Comparison of ENCODE assay signal across 8 cellular contexts in genomic region chr7:67040832-67041231, GRCh38. TPM values are rescaled to one million over a fixed set of nuclear protein-coding genes. Genes with fewer than 3 reads are reported as not detected.
DNase-seq lines count a peak whose midpoint lies in the region; ATAC-seq, FAIRE-seq and TF ChIP-seq lines count a peak whose summit lies in the region.
"Not testable (repeated sequence)": the region's sequence is repeated elsewhere in the genome, so short reads cannot be mapped to it uniquely, and the experiment has no call there.

No MANE protein-coding gene starts in this region.

- FAIRE-seq in colon (lab: Jason Lieb, UNC) (peak; percentile 45), small intestine (lab: Jason Lieb, UNC) (peak; percentile 55)

- not testable (repeated sequence) for H3K4me3 ChIP-seq in AG10803 (ENCODE audit: low read length); mesenchymal stem cell (ENCODE audit: insufficient read depth in 1 of 2, low read depth in 1 of 2, low read length in 2 of 2); small intestine (ENCODE audit: low read depth in 1 of 2, low read length in 2 of 2)

- not testable (repeated sequence) for H3K9me3 ChIP-seq in mesenchymal stem cell (ENCODE audit: control insufficient read depth, low read length); small intestine (ENCODE audit: control insufficient read depth, low read depth)

- not testable (repeated sequence) for H4K8ac ChIP-seq in mesenchymal stem cell (ENCODE audit: low read length)

- H2BK120ac ChIP-seq in mesenchymal stem cell (ENCODE audit: low read depth, low read length), result peak overlapping the region; percentile 19

- H3K4me2 ChIP-seq in mesenchymal stem cell (ENCODE audit: low read length, poor library complexity, severe bottlenecking), result not testable (repeated sequence)

- TF ChIP-seq CTCF in AG10803 (conservative IDR thresholded peaks at IDR 0.05; ENCODE audit: low read length) (peak; percentile 28), GM12873 (IDR thresholded peaks at IDR 0.05; ENCODE audit: insufficient read depth, low read depth, low read length, missing control alignments) (peak; percentile 30), VCaP (conservative IDR thresholded peaks at IDR 0.05) (peak; percentile 68), foreskin keratinocyte (conservative IDR thresholded peaks at IDR 0.05) (peak; percentile 52)

- not testable (repeated sequence) for H3K4me1 ChIP-seq in foreskin keratinocyte; mesenchymal stem cell (ENCODE audit: control insufficient read depth, insufficient read depth, low read depth, low read length); small intestine (ENCODE audit: control insufficient read depth in 2 of 2, insufficient read depth in 1 of 2, low read depth in 1 of 2, low read length in 1 of 2)

- H2BK5ac ChIP-seq in mesenchymal stem cell (ENCODE audit: low read depth, low read length, poor library complexity, severe bottlenecking), result not testable (repeated sequence)

- H3K4ac ChIP-seq in mesenchymal stem cell (ENCODE audit: low read depth in 1 of 2, low read length in 2 of 2), result not testable (repeated sequence)

- DNase-seq in AG10803 (ENCODE audit: low read depth); foreskin keratinocyte; mesenchymal stem cell; small intestine: not testable (repeated sequence)
- DNase-seq in NCI-H1092 treated with DMSO at 0.1 percent for 48 hours (lab: John Stamatoyannopoulos, UW), result peak; percentile 14

- WGBS in mesenchymal stem cell, result 100% methylated on average over 1 of the region's 2 CpGs
- 35 to 51% (median 51%) methylated on average over 2 of the region's 2 CpGs for WGBS in small intestine, 3 donors

- H3K27ac ChIP-seq in VCaP; foreskin keratinocyte; mesenchymal stem cell (ENCODE audit: low read length, poor library complexity, severe bottlenecking); small intestine (ENCODE audit: low read depth in 1 of 2, low read length in 1 of 2): not testable (repeated sequence)

- not testable (repeated sequence) for H3K14ac ChIP-seq in mesenchymal stem cell (ENCODE audit: low read length in 2 of 2)

- H2AK5ac ChIP-seq in mesenchymal stem cell (ENCODE audit: low read length, severe bottlenecking), result not testable (repeated sequence)

- H3K36me3 ChIP-seq in mesenchymal stem cell (ENCODE audit: control insufficient read depth in 1 of 2, insufficient read depth in 2 of 2, low read depth in 1 of 2, low read length in 2 of 2); small intestine (ENCODE audit: control insufficient read depth in 2 of 2, insufficient read depth in 2 of 2, low read length in 2 of 2): not testable (repeated sequence)

- H3K18ac ChIP-seq in mesenchymal stem cell (ENCODE audit: low read depth in 1 of 2, low read length in 2 of 2), result not testable (repeated sequence)

- H3K27me3 ChIP-seq in foreskin keratinocyte; mesenchymal stem cell (ENCODE audit: control insufficient read depth in 1 of 2, insufficient read depth in 1 of 2, low read length in 2 of 2); small intestine (ENCODE audit: control insufficient read depth in 2 of 2, insufficient read depth in 2 of 2, low read length in 2 of 2): not testable (repeated sequence)

- not testable (repeated sequence) for H3K79me1 ChIP-seq in mesenchymal stem cell (replicated peaks; ENCODE audit: low read length, poor library complexity, severe bottlenecking)

- H2AFZ ChIP-seq in mesenchymal stem cell (ENCODE audit: low read depth, low read length), result not testable (repeated sequence)

- H3K23ac ChIP-seq in mesenchymal stem cell (ENCODE audit: low read length in 2 of 2), result not testable (repeated sequence)

- H4K91ac ChIP-seq in mesenchymal stem cell (ENCODE audit: low read length), result not testable (repeated sequence)

- not testable (repeated sequence) for H2BK12ac ChIP-seq in mesenchymal stem cell (ENCODE audit: low read length in 2 of 2)

- H2BK15ac ChIP-seq in mesenchymal stem cell (ENCODE audit: low read depth, poor library complexity, severe bottlenecking), result not testable (repeated sequence)

- H3K9ac ChIP-seq in mesenchymal stem cell (ENCODE audit: low read length), result not testable (repeated sequence)

- ATAC-seq in foreskin keratinocyte, result not testable (repeated sequence)

RNA-seq across cellular contexts. Expression of gene TYW1, which starts 44.2 kb away (rescaled TPM):
- 13.4 and 13.8 TPM in 2 replicates for total RNA-seq in foreskin keratinocyte
- 6.1 and 6.7 TPM in 2 replicates for polyA plus RNA-seq in foreskin keratinocyte
- 10.9 TPM for polyA plus RNA-seq in mesenchymal stem cell (2013, experiment 1 of 2)
- polyA plus RNA-seq in mesenchymal stem cell (2013, experiment 2 of 2), result 10.6 TPM
- polyA plus RNA-seq in small intestine, result 10 to 100 TPM in 1 of 3 donors, 1 to 10 TPM in 2; 3.4 to 11.5 (median 4.6) TPM

RNA-seq across cellular contexts. Expression of gene SBDS, which starts 45.4 kb away (rescaled TPM):
- 89.1 and 104 TPM in 2 replicates for total RNA-seq in foreskin keratinocyte
- polyA plus RNA-seq in foreskin keratinocyte (91.2 and 111 TPM in 2 replicates), small intestine (100 to 1,000 TPM; 141 to 309 (median 264) TPM)
- 134 TPM for polyA plus RNA-seq in mesenchymal stem cell (2013, experiment 1 of 2)
- 139 TPM for polyA plus RNA-seq in mesenchymal stem cell (2013, experiment 2 of 2)
